ENCODE assay signal across 11 cellular contexts in genomic region chr2:240453461-240454030, GRCh38. TPM values are rescaled to one million over a fixed set of nuclear protein-coding genes. Genes with fewer than 3 reads are reported as not detected.
DNase-seq lines count a peak whose midpoint lies in the region; ATAC-seq, FAIRE-seq and TF ChIP-seq lines count a peak whose summit lies in the region.
"Had no signal": no experiment of that assay in that cellular context is flagged by ENCODE, and none has a peak within 500 bp of the region (broad histone marks: within the 10 kb centered on the region; RNA-seq: fewer than 3 reads in every experiment).

No MANE protein-coding gene starts in this region.

- H3K27me3 ChIP-seq in GM23338 (ENCODE audit: insufficient read depth): peaks cover 35% of the 10 kb centered on the region
- no peaks in the 10 kb centered on the region for H3K27me3 ChIP-seq in astrocyte (ENCODE audit: insufficient read depth, low read length)

- peak overlapping the region; percentile 80 for H3K4me2 ChIP-seq in GM23338
- H3K4me2 ChIP-seq in astrocyte (ENCODE audit: low read length): peak overlapping the region; percentile 59

- 0 out of 2 replicates have a peak, but pooled peaks cover 5% of the 10 kb centered on the region for H3F3A ChIP-seq in GM23338 (replicated peaks; ENCODE audit: low read depth)

- H3K36me3 ChIP-seq in GM23338 (ENCODE audit: insufficient read depth) (no peaks in the 10 kb centered on the region), astrocyte (ENCODE audit: insufficient read depth, low read length) (no peaks in the 10 kb centered on the region)

- H3K4me1 ChIP-seq in GM23338 (ENCODE audit: insufficient read depth): peaks cover 34% of the 10 kb centered on the region
- peaks cover 35% of the 10 kb centered on the region for H3K4me1 ChIP-seq in astrocyte (ENCODE audit: insufficient read depth, low read length)

- TF ChIP-seq CTCF in GM23338 (conservative IDR thresholded peaks at IDR 0.05; ENCODE audit: low read depth in 2 of 2) (no peak), astrocyte (IDR thresholded peaks at IDR 0.05; ENCODE audit: insufficient read depth, low read depth, low read length) (no peak), lower leg skin (IDR thresholded peaks at IDR 0.05) (no peak)

- no peak overlapping the region for H3K27ac Mint-ChIP-seq in GM23338
- H3K27ac Mint-ChIP-seq in astrocyte (ENCODE audit: unreplicated experiment): no peak overlapping the region
- H3K27ac Mint-ChIP-seq: T-helper 1 cell treated with Interleukin-12 subunit alpha and Interleukin-12 subunit beta and Interleukin-4 antibody, amounts not matched to agents 30 μg/mL and 1 μg/mL, for 36 hours had no signal

- DNase-seq in GM23338 (ENCODE audit: low spot score): peak; percentile 48
- DNase-seq in astrocyte (ENCODE audit: low read depth): no peak
- no peak for DNase-seq in skeletal muscle cell (ENCODE audit: low read depth)
- no peak for DNase-seq in NCI-H345 (lab: John Stamatoyannopoulos, UW)
- DNase-seq in NCI-H1105 (lab: John Stamatoyannopoulos, UW): no peak
- no peak for DNase-seq in foreskin melanocyte
- DNase-seq in lower leg skin (ENCODE audit: low spot score in 2 of 2): no peak
- DNase-seq: DMS 273 treated with DMSO at 0.1 percent for 48 hours, foreskin keratinocyte had no signal

- H3K4me1 Mint-ChIP-seq in GM23338 (peaks cover 43% of the 10 kb centered on the region), astrocyte (ENCODE audit: low read depth, unreplicated experiment) (peaks cover 27% of the 10 kb centered on the region)

- H3K9ac ChIP-seq in astrocyte (ENCODE audit: low read length): no peak overlapping the region

- H2AFZ ChIP-seq in GM23338 (no peak overlapping the region), astrocyte (ENCODE audit: low read depth, low read length) (no peak overlapping the region)

- H4K20me1 ChIP-seq in GM23338 (replicated peaks; ENCODE audit: insufficient read depth) (peaks cover 28% of the 10 kb centered on the region), astrocyte (ENCODE audit: insufficient read depth, low read length) (peaks cover 87% of the 10 kb centered on the region)

- H3K79me2 ChIP-seq in GM23338 (replicated peaks; ENCODE audit: insufficient read depth): no peaks in the 10 kb centered on the region
- H3K79me2 ChIP-seq in astrocyte (ENCODE audit: insufficient read depth, low read length): peaks cover 82% of the 10 kb centered on the region

- TF ChIP-seq POLR2A in lower leg skin (IDR thresholded peaks at IDR 0.05): no peak

- no peak for FAIRE-seq in astrocyte (lab: Jason Lieb, UNC)

- ATAC-seq in GM23338: no peak
- ATAC-seq: foreskin keratinocyte had no signal

- H3K9me2 ChIP-seq in GM23338 (ENCODE audit: insufficient read depth): no peaks in the 10 kb centered on the region

- peak overlapping the region; percentile 82; the same call in 2 of the 3 replicates for H3K4me3 Mint-ChIP-seq in GM23338
- H3K4me3 Mint-ChIP-seq in astrocyte (ENCODE audit: unreplicated experiment): peak overlapping the region; percentile 92

- no peak overlapping the region for H3K27ac ChIP-seq in GM23338 (ENCODE audit: low read depth)
- no peak overlapping the region for H3K27ac ChIP-seq in astrocyte (ENCODE audit: low read depth, low read length)
- H3K27ac ChIP-seq: foreskin keratinocyte had no signal

- WGBS in lower leg skin, 2 donors: 0 to 7% methylated on average over 19 to 20 of the region's 76 CpGs

- H3K36me3 Mint-ChIP-seq in GM23338 (ENCODE audit: low read depth) (no peaks in the 10 kb centered on the region), astrocyte (ENCODE audit: low read depth, unreplicated experiment) (no peaks in the 10 kb centered on the region)

- H3K27me3 Mint-ChIP-seq in GM23338 (ENCODE audit: insufficient read depth, low read depth, poor library complexity): peaks cover 27% of the 10 kb centered on the region
- H3K27me3 Mint-ChIP-seq in astrocyte (ENCODE audit: low read depth, unreplicated experiment): no peaks in the 10 kb centered on the region

- no peaks in the 10 kb centered on the region for H3K9me3 Mint-ChIP-seq in GM23338
- H3K9me3 Mint-ChIP-seq in astrocyte (ENCODE audit: unreplicated experiment): no peaks in the 10 kb centered on the region
- H3K9me3 Mint-ChIP-seq: T-helper 1 cell treated with Interleukin-12 subunit alpha and Interleukin-12 subunit beta and Interleukin-4 antibody, amounts not matched to agents 30 μg/mL and 1 μg/mL, for 36 hours had no signal

- H3K9me3 ChIP-seq in astrocyte (ENCODE audit: insufficient read depth, low read depth, low read length) (no peaks in the 10 kb centered on the region), iPS-18c (ENCODE audit: control insufficient read depth, insufficient read depth, low read length) (peaks cover 2% of the 10 kb centered on the region)

- intact Hi-C loops in lower leg skin (cut with DNase I; ENCODE audit: low total_unique reads): no loop called here

- H3K4me3 ChIP-seq in GM23338 (peak overlapping the region; percentile 51), astrocyte (ENCODE audit: insufficient read depth, low read depth, low read length) (no peak overlapping the region), iPS-18c (ENCODE audit: insufficient read depth, low read depth, low read length) (peak overlapping the region; percentile 46), skeletal muscle cell (ENCODE audit: low read depth, low read length) (peak overlapping the region; percentile 18), lower leg skin (ENCODE audit: low read depth, poor library complexity, severe bottlenecking) (no peak overlapping the region)

TF ChIP-seq in GM23338, 12 proteins besides CTCF, POLR2A, EP300 and RAD21 (continues in another document):
- TF ChIP-seq CREB1 (CRISPR knock-in tag; IDR thresholded peaks at IDR 0.05; ENCODE audit: low read depth): no peak
- TF ChIP-seq REST (IDR thresholded peaks at IDR 0.05; ENCODE audit: unreplicated experiment): no peak
- TF ChIP-seq POLR2AphosphoS5 (IDR thresholded peaks at IDR 0.05; ENCODE audit: low read depth): no peak
- TF ChIP-seq STAT1 (IDR thresholded peaks at IDR 0.05; ENCODE audit: unreplicated experiment): no peak

RNA-seq across cellular contexts. Expression of gene GPC1, which starts 18.1 kb away (rescaled TPM):
- 46.2 and 56.9 TPM in 2 replicates for total RNA-seq in GM23338 (2014; rRNA removed; shearing (Covaris generic))
- 9.0 and 10.8 TPM in 2 replicates for polyA plus RNA-seq in GM23338 (2016; fragmentation: Nextera tagmentation; extraction: Ambion mirVana)
- total RNA-seq in astrocyte (252 and 299 TPM in 2 replicates), lower leg skin (100 to 1,000 TPM in 3 of 4 donors, 10 to 100 TPM in 1; 87.6 to 145 (median 114) TPM)

Comparison
In these comparisons a context has a peak if more than half of its experiments do, and no peak if none do; other contexts are left out.
1. H3K4me3 ChIP-seq: peak in GM23338 (single experiment), iPS-18c (single experiment) and skeletal muscle cell (single experiment); none in astrocyte (single experiment) and lower leg skin (single experiment).